Comparison of ENCODE assay signal across 17 cellular contexts in the genomic region with DNA sequence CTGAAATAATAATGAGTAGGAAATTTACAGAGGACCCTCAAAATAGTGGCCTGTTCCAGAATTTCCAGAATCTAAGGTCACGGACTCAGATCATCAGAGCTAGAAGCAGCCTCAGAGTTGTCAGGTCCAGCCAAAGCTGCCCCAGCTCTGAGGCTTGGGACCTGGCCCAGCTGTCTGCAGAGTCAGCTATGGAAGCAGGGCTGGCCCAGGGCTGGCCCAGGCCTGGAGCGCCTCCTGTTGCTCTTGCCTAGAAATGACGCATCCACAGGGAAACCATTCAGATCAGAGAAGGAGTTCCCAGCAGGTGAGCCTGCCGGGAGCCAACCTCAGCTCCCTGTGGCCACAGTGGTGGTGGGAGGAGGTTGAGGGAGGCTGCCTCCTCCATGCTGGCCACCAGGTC.
"Had no signal": no experiment of that assay in that cellular context is flagged by ENCODE, and none has a peak within 500 bp of the region (broad histone marks: within the 10 kb centered on the region; RNA-seq: fewer than 3 reads in every experiment).

No MANE protein-coding gene starts in this region.

- DNase-seq: activated CD4-positive, alpha-beta T cell treated with anti-CD3 and anti-CD28 coated beads for 48 hours; activated CD8-positive, alpha-beta T cell treated with anti-CD3 and anti-CD28 coated beads, Interleukin-2, amount 10 ng/mL, durations not matched to agents 7 days and 5 days; activated naive CD4-positive, alpha-beta T cell treated with anti-CD3 and anti-CD28 coated beads for 36 hours; adrenal gland; central memory CD4-positive, alpha-beta T cell; effector memory CD4-positive, alpha-beta T cell; mesendoderm; nephron progenitor cell; stimulated activated CD4-positive, alpha-beta T cell treated with anti-CD3 and anti-CD28 coated beads, Interleukin-12 subunit alpha, Interleukin-12 subunit beta, amount 100 ng/mL, for 4 hours; stimulated activated CD4-positive, alpha-beta T cell treated with anti-CD3 and anti-CD28 coated beads, Interleukin-2, amount 100 ng/mL, for 48 hours; stimulated activated CD8-positive, alpha-beta memory T cell treated with anti-CD3 and anti-CD28 coated beads, Interleukin-4, amount 100 ng/mL, for 48 hours had no signal

- H3K36me3 ChIP-seq: adrenal gland had no signal

- H3K4me1 ChIP-seq: adrenal gland had no signal

- H3K4me2 ChIP-seq: hepatocyte had no signal

- H3K27ac ChIP-seq: adrenal gland, coronary artery, epithelial cell of prostate, hepatocyte, VCaP had no signal

- H3K4me3 ChIP-seq: adrenal gland, coronary artery, hepatocyte had no signal

- ATAC-seq: activated CD8-positive, alpha-beta T cell treated with anti-CD3 and anti-CD28 coated beads, Interleukin-2, amount 10 ng/mL, durations not matched to agents 7 days and 5 days; activated T-helper 17 cell treated with anti-CD3 and anti-CD28 coated beads, Interleukin-2, amount 50 U/mL, for 72 hours had no signal

- H2AFZ ChIP-seq: hepatocyte had no signal

- H3K27me3 ChIP-seq: adrenal gland, hepatocyte had no signal

- H3K4me1 Mint-ChIP-seq: activated T-helper 17 cell treated with anti-CD3 and anti-CD28 coated beads, Interleukin-2, amount 50 U/mL, for 72 hours had no signal

- H3K9me3 Mint-ChIP-seq: activated naive CD4-positive, alpha-beta T cell treated with anti-CD3 and anti-CD28 coated beads for 36 hours; activated T-helper 17 cell treated with anti-CD3 and anti-CD28 coated beads, Interleukin-2, amount 50 U/mL, for 72 hours; stimulated activated naive CD8-positive, alpha-beta T cell treated with anti-CD3 and anti-CD28 coated beads, Interleukin-15, Interleukin-2, amounts not matched to agents 100 ng/mL and 50 ng/mL, for 24 hours had no signal

- H3K79me2 ChIP-seq: hepatocyte had no signal

- H3K4me3 Mint-ChIP-seq: activated CD8-positive, alpha-beta T cell treated with anti-CD3 and anti-CD28 coated beads, Interleukin-2, amount 10 ng/mL, durations not matched to agents 7 days and 5 days; activated naive CD4-positive, alpha-beta T cell treated with anti-CD3 and anti-CD28 coated beads for 36 hours; activated T-helper 17 cell treated with anti-CD3 and anti-CD28 coated beads, Interleukin-2, amount 50 U/mL, for 72 hours; nephron progenitor cell; stimulated activated naive CD8-positive, alpha-beta T cell treated with anti-CD3 and anti-CD28 coated beads, Interleukin-15, Interleukin-2, amounts not matched to agents 100 ng/mL and 50 ng/mL, for 24 hours had no signal

- H3K9me3 ChIP-seq: adrenal gland had no signal
